9 cellular contexts compared by ENCODE assay signal in genomic region chr6:165680975-165681374, GRCh38.
"Had no signal": no experiment of that assay in that cellular context is flagged by ENCODE, and none has a peak within 500 bp of the region (broad histone marks: within the 10 kb centered on the region; RNA-seq: fewer than 3 reads in every experiment).

No MANE protein-coding gene starts in this region.

- H3K9ac ChIP-seq: KMS-11 had no signal

- H3K4me2 ChIP-seq: GM23338, KMS-11 had no signal

- H3K27ac ChIP-seq: HL-60, KMS-11 had no signal

- H3K4me3 ChIP-seq: GM23338 had no signal

- ATAC-seq: GM23338, HepG2 had no signal

- DNase-seq: H9, HCEC 1CT, HFFc6, Karpas-422, KBM-7 had no signal
